8 cellular contexts compared by ENCODE assay signal in genomic region chr15:34223904-34224596, GRCh38.
DNase-seq lines count a peak whose midpoint lies in the region; ATAC-seq and TF ChIP-seq lines count a peak whose summit lies in the region.

No MANE protein-coding gene starts in this region.

- peak overlapping the region; percentile 89 for H3K9ac ChIP-seq in Loucy (ENCODE audit: low read depth, low read length, poor library complexity, severe bottlenecking)

- no peaks in the 10 kb centered on the region for H3K9me2 ChIP-seq in Loucy (replicated peaks; ENCODE audit: low read depth, low read length)

- H3K4me2 ChIP-seq in Loucy (ENCODE audit: low read depth, low read length, poor library complexity, severe bottlenecking) = peak overlapping the region; percentile 95

- H3F3A ChIP-seq in Loucy (ENCODE audit: low read depth) = no peaks in the 10 kb centered on the region

- TF ChIP-seq CTCF in GM06990 (IDR thresholded peaks at IDR 0.05; ENCODE audit: insufficient read depth, low read length, poor library complexity, severe bottlenecking) (no peak), Loucy (conservative IDR thresholded peaks at IDR 0.05; ENCODE audit: low read length) (no peak), brain microvascular endothelial cell (IDR thresholded peaks at IDR 0.05; ENCODE audit: low read depth, low read length, missing control alignments) (no peak)

- H3K79me2 ChIP-seq in Loucy (ENCODE audit: insufficient read depth, low read length) = peaks cover 35% of the 10 kb centered on the region

- peak overlapping the region; percentile 84 for H3K4me3 ChIP-seq in GM06990 (replicated peaks; ENCODE audit: low read depth, low read length)
- peak overlapping the region; percentile 90 for H3K4me3 ChIP-seq in Loucy (ENCODE audit: low read length, poor library complexity, severe bottlenecking)
- H3K4me3 ChIP-seq in brain microvascular endothelial cell (ENCODE audit: low read depth, low read length) = peak overlapping the region; percentile 100

- H3K27me3 ChIP-seq in GM06990 (replicated peaks; ENCODE audit: control insufficient read depth, insufficient read depth, low read length) (no peaks in the 10 kb centered on the region), Loucy (ENCODE audit: insufficient read depth, low read length, poor library complexity, severe bottlenecking) (no peaks in the 10 kb centered on the region), brain microvascular endothelial cell (replicated peaks) (no peaks in the 10 kb centered on the region)

- no peaks in the 10 kb centered on the region for H4K20me1 ChIP-seq in Loucy (ENCODE audit: insufficient read depth, low read length, poor library complexity, severe bottlenecking)

- ATAC-seq in HG02938 (IDR thresholded peaks at IDR 0.05; ENCODE audit: unreplicated experiment) = no peak
- no peak for ATAC-seq in HG03469 (IDR thresholded peaks at IDR 0.05; ENCODE audit: unreplicated experiment)

- H2AFZ ChIP-seq in Loucy (ENCODE audit: low read length) = peak overlapping the region; percentile 96

- H3K4me1 ChIP-seq in Loucy (ENCODE audit: insufficient read depth, low read length, poor library complexity, severe bottlenecking) = peaks cover 24% of the 10 kb centered on the region

- H3K27ac ChIP-seq in brain microvascular endothelial cell = peak overlapping the region; percentile 76

- H3K36me3 ChIP-seq in GM06990 (ENCODE audit: control insufficient read depth, insufficient read depth, low read length) (peaks cover 2% of the 10 kb centered on the region; the same call in 1 of the 2 replicates), Loucy (ENCODE audit: insufficient read depth, low read length) (no peaks in the 10 kb centered on the region), brain microvascular endothelial cell (replicated peaks) (peaks cover 5% of the 10 kb centered on the region)

- H3K9me3 ChIP-seq in Loucy (ENCODE audit: insufficient read depth, low read depth, low read length) = no peaks in the 10 kb centered on the region

- in situ Hi-C loops in brain microvascular endothelial cell (cut with HindIII; ENCODE audit: low pct_ligation_motif_present, low sequenced_read_pairs) = no loop called here

- DNase-seq in GM06990 (ENCODE audit: extremely low read depth, insufficient read length) (peak; percentile 21), brain microvascular endothelial cell (no peak), left kidney (ENCODE audit: low read depth, low spot score) (peak; percentile 64), superior temporal gyrus (ENCODE audit: extremely low spot score) (peak; percentile 50), AML-193 (lab: John Stamatoyannopoulos, UW) (no peak)

Comparison
In these comparisons a context has a peak if more than half of its experiments do, and no peak if none do; other contexts are left out.
1. DNase-seq: peak in GM06990 (single experiment), left kidney (single experiment) and superior temporal gyrus (single experiment); none in brain microvascular endothelial cell (single experiment) and AML-193 (0 of 2).
2. Peak in every context shown above with its lines, with median percentiles within 50 percentile points of each other: H3K4me3 ChIP-seq.